Comparison of ENCODE assay signal across 18 cellular contexts in the genomic region with DNA sequence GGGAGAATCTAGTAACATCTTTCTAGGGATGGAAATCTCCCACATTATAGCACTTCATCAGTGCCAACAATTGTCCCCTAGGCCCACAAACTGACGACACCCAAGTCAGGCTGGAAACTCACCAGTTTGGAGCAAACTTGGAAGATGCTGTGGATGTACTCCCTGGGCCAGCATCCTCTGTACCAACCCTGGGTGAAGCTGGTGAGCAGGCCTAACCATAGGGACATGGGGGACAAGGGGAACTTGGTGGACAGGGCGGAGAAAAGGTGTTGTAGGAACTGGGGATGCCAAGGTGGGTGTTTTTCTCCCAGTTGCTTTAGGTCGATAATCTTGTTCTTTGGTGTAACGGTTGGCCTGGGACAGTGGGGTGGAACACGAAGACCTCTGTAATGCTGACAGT. TPM values are rescaled to one million over a fixed set of nuclear protein-coding genes. Genes with fewer than 3 reads are reported as not detected.
DNase-seq lines count a peak whose midpoint lies in the region; ATAC-seq, FAIRE-seq and TF ChIP-seq lines count a peak whose summit lies in the region.
"Had no signal": no experiment of that assay in that cellular context is flagged by ENCODE, and none has a peak within 500 bp of the region (broad histone marks: within the 10 kb centered on the region; RNA-seq: fewer than 3 reads in every experiment).

No MANE protein-coding gene starts in this region.

- no peak for ATAC-seq in activated naive CD4-positive, alpha-beta T cell treated with anti-CD3 and anti-CD28 coated beads, Interleukin-2, amount 50 U/mL, for 72 hours
- ATAC-seq in activated B cell treated with CpG ODN at 0.5 μM for 24 hours (ENCODE audit: low read depth) (no peak), HepG2 (no peak), aorta (ENCODE audit: low FRiP score) (peak; percentile 19), HG03442 (IDR thresholded peaks at IDR 0.05; ENCODE audit: unreplicated experiment) (no peak), WTC11 (no peak)
- ATAC-seq: Panc1, Right ventricle myocardium inferior had no signal

- in situ Hi-C loops in HepG2 (cut with HindIII; ENCODE audit: extremely low pct_ligation_motif_present, low pct_unique_long_range_greater_than_20kb), result no loop called here

- TF ChIP-seq RAD21 in HepG2 (CRISPR knock-in tag; IDR thresholded peaks at IDR 0.05), result no peak

- H3K27me3 ChIP-seq in HepG2 (ENCODE audit: control insufficient read depth in 1 of 2, insufficient read depth in 2 of 2, low read length in 2 of 2), result no peaks in the 10 kb centered on the region
- H3K27me3 ChIP-seq in aorta (ENCODE audit: control insufficient read depth in 1 of 2, insufficient read depth in 2 of 2, low read length in 1 of 2), result no peaks in the 10 kb centered on the region

- BruUV-seq in HepG2 (replicated peaks; lab: Mats Ljungman, UMichigan), result no TSS peak

- H3K9me3 ChIP-seq in HepG2 (ENCODE audit: low read length) (no peaks in the 10 kb centered on the region), aorta (ENCODE audit: control insufficient read depth, low read length) (no peaks in the 10 kb centered on the region)

- H3K79me2 ChIP-seq in HepG2 (ENCODE audit: insufficient read depth, low read length), result no peaks in the 10 kb centered on the region

- intact Hi-C loops in activated naive CD4-positive, alpha-beta T cell treated with anti-CD3 and anti-CD28 coated beads for 36 hours (cut with micrococcal nuclease), result no loop called here
- intact Hi-C loops in activated B cell treated with CpG ODN at 0.5 μM for 24 hours (cut with micrococcal nuclease), result no loop called here
- intact Hi-C loops in HepG2 (cut with micrococcal nuclease; ENCODE audit: unreplicated experiment), result no loop called here
- intact Hi-C loops in aorta (cut with DNase I), result no loop called here

- H3K36me3 ChIP-seq in HepG2 (replicated peaks in 1 of 2; ENCODE audit: control insufficient read depth in 1 of 2, insufficient read depth in 2 of 2, low read length in 2 of 2), result peaks cover 32 to 81% of the 10 kb centered on the region in 2 experiments
- peaks cover 6 to 10% of the 10 kb centered on the region in 2 donors for H3K36me3 ChIP-seq in aorta (ENCODE audit: control insufficient read depth in 1 of 2, insufficient read depth in 2 of 2, low read length in 1 of 2)

- TF ChIP-seq CTCF in activated B cell treated with CpG ODN at 0.5 μM for 24 hours (IDR thresholded peaks at IDR 0.05), result no peak
- no peak for TF ChIP-seq CTCF in HepG2 (CRISPR knock-in tag; IDR thresholded peaks at IDR 0.05)
- TF ChIP-seq CTCF in WTC11 (IDR thresholded peaks at IDR 0.05), result no peak

- TF ChIP-seq EP300 in HepG2 (IDR thresholded peaks at IDR 0.05; ENCODE audit: low read depth in 2 of 2, low read length in 2 of 2), result no peak
- TF ChIP-seq EP300 in HepG2 (CRISPR knock-in tag; IDR thresholded peaks at IDR 0.05; ENCODE audit: borderline replicate concordance), result no peak

- H3K4me3 ChIP-seq in HepG2 (replicated peaks in 1 of 3; ENCODE audit: insufficient read depth in 1 of 3, low read depth in 2 of 3, low read length in 3 of 3), result no peak overlapping the region
- no peak overlapping the region for H3K4me3 ChIP-seq in aorta (ENCODE audit: low read length in 2 of 2)

- no peaks in the 10 kb centered on the region for H4K20me1 ChIP-seq in HepG2 (ENCODE audit: insufficient read depth, low read length)

- POLR2A ChIA-PET in activated B cell treated with CpG ODN at 0.5 μM for 24 hours (lab: Charles Lee) (no interaction called here), HepG2 (lab: Yijun Ruan, JAX) (no interaction called here), WTC11 (lab: Charles Lee) (no interaction called here)

- WGBS in HepG2 (ENCODE audit: low lambda C conversion rate), result 96% methylated on average over 5 of the region's 5 CpGs
- 90 to 95% methylated on average over 5 of the region's 5 CpGs for WGBS in aorta, 2 donors

- H3K27ac ChIP-seq in HepG2 (ENCODE audit: extremely low read length, insufficient read depth, low read length) (no peak overlapping the region), aorta (ENCODE audit: low read depth in 1 of 2, low read length in 2 of 2) (no peak overlapping the region)
- H3K27ac ChIP-seq: KMS-11 had no signal

- H3K4me1 ChIP-seq in HepG2 (ENCODE audit: insufficient read depth, low read length), result no peaks in the 10 kb centered on the region
- no peaks in the 10 kb centered on the region for H3K4me1 ChIP-seq in aorta (ENCODE audit: control insufficient read depth in 1 of 2, insufficient read depth in 2 of 2, low read length in 2 of 2)

- TF ChIP-seq POLR2A in HepG2 (IDR thresholded peaks at IDR 0.05; ENCODE audit: insufficient read depth in 1 of 2, low read depth in 2 of 2, low read length in 2 of 2), result no peak

- DNase-seq in activated naive CD4-positive, alpha-beta T cell treated with anti-CD3 and anti-CD28 coated beads, Interleukin-2, amount 50 U/mL, for 72 hours (ENCODE audit: low spot score in 2 of 2), result no peak
- DNase-seq in activated naive CD4-positive, alpha-beta T cell treated with anti-CD3 and anti-CD28 coated beads for 36 hours, result no peak
- DNase-seq in activated B cell treated with CpG ODN at 0.5 μM for 24 hours (no peak), HepG2 (ENCODE audit: low spot score) (no peak), aorta (no peak), WTC11 (ENCODE audit: low spot score) (no peak)
- DNase-seq: ACHN, AML-193, EL, NCI-H1436 treated with DMSO at 0.1 percent for 48 hours, NCI-H2029 treated with DMSO at 0.1 percent for 48 hours, NCI-H2171 treated with DMSO at 0.1 percent for 48 hours had no signal

- no peaks in the 10 kb centered on the region for H3K27me3 Mint-ChIP-seq in activated naive CD4-positive, alpha-beta T cell treated with anti-CD3 and anti-CD28 coated beads for 36 hours (ENCODE audit: low read depth)
- H3K27me3 Mint-ChIP-seq in activated B cell treated with CpG ODN at 0.5 μM for 24 hours (no peaks in the 10 kb centered on the region), WTC11 (ENCODE audit: low read depth) (no peaks in the 10 kb centered on the region)

- peaks cover 3% of the 10 kb centered on the region for H3K4me1 Mint-ChIP-seq in activated naive CD4-positive, alpha-beta T cell treated with anti-CD3 and anti-CD28 coated beads for 36 hours (ENCODE audit: low read depth)
- no peaks in the 10 kb centered on the region for H3K4me1 Mint-ChIP-seq in activated B cell treated with CpG ODN at 0.5 μM for 24 hours
- no peaks in the 10 kb centered on the region for H3K4me1 Mint-ChIP-seq in WTC11
- H3K4me1 Mint-ChIP-seq: CD14-positive monocyte had no signal

- peak overlapping the region; percentile 31 to 48 for H3K27ac Mint-ChIP-seq in activated naive CD4-positive, alpha-beta T cell treated with anti-CD3 and anti-CD28 coated beads, Interleukin-2, amount 50 U/mL, for 72 hours
- H3K27ac Mint-ChIP-seq in activated naive CD4-positive, alpha-beta T cell treated with anti-CD3 and anti-CD28 coated beads for 36 hours, result no peak overlapping the region
- H3K27ac Mint-ChIP-seq in activated B cell treated with CpG ODN at 0.5 μM for 24 hours (peak overlapping the region; percentile 3), WTC11 (no peak overlapping the region)

- FAIRE-seq in HepG2 (lab: Jason Lieb, UNC), result no peak
- FAIRE-seq: H1 had no signal

- H3K9me3 Mint-ChIP-seq in activated naive CD4-positive, alpha-beta T cell treated with anti-CD3 and anti-CD28 coated beads, Interleukin-2, amount 50 U/mL, for 72 hours, result no peaks in the 10 kb centered on the region
- no peaks in the 10 kb centered on the region for H3K9me3 Mint-ChIP-seq in activated naive CD4-positive, alpha-beta T cell treated with anti-CD3 and anti-CD28 coated beads for 36 hours
- no peaks in the 10 kb centered on the region for H3K9me3 Mint-ChIP-seq in activated B cell treated with CpG ODN at 0.5 μM for 24 hours
- H3K9me3 Mint-ChIP-seq in WTC11, result no peaks in the 10 kb centered on the region
- H3K9me3 Mint-ChIP-seq: CD14-positive monocyte had no signal

- no peak overlapping the region for H2AFZ ChIP-seq in HepG2 (ENCODE audit: low read length)

- no peak overlapping the region for H3K4me2 ChIP-seq in HepG2 (ENCODE audit: low read depth, low read length)
- H3K4me2 ChIP-seq: KMS-11 had no signal

- H3K4me3 Mint-ChIP-seq in activated naive CD4-positive, alpha-beta T cell treated with anti-CD3 and anti-CD28 coated beads for 36 hours, result no peak overlapping the region
- no peak overlapping the region for H3K4me3 Mint-ChIP-seq in activated B cell treated with CpG ODN at 0.5 μM for 24 hours
- H3K4me3 Mint-ChIP-seq in WTC11, result no peak overlapping the region
- H3K4me3 Mint-ChIP-seq: CD14-positive monocyte had no signal

- H3K36me3 Mint-ChIP-seq in activated naive CD4-positive, alpha-beta T cell treated with anti-CD3 and anti-CD28 coated beads, Interleukin-2, amount 50 U/mL, for 72 hours, result peaks cover 0 to 4% of the 10 kb centered on the region in 2 donors
- H3K36me3 Mint-ChIP-seq in activated naive CD4-positive, alpha-beta T cell treated with anti-CD3 and anti-CD28 coated beads for 36 hours (ENCODE audit: low read depth), result peaks cover 33% of the 10 kb centered on the region
- H3K36me3 Mint-ChIP-seq in activated B cell treated with CpG ODN at 0.5 μM for 24 hours (ENCODE audit: low read depth), result peaks cover 97% of the 10 kb centered on the region
- peaks cover 47% of the 10 kb centered on the region for H3K36me3 Mint-ChIP-seq in WTC11

- H3K9ac ChIP-seq in HepG2 (ENCODE audit: insufficient read depth, low read depth, low read length), result no peak overlapping the region
- H3K9ac ChIP-seq: KMS-11 had no signal

- CTCF ChIA-PET in activated naive CD4-positive, alpha-beta T cell treated with anti-CD3 and anti-CD28 coated beads for 36 hours (lab: Charles Lee), result no interaction called here
- CTCF ChIA-PET in activated B cell treated with CpG ODN at 0.5 μM for 24 hours (lab: Charles Lee), result no interaction called here
- CTCF ChIA-PET in HepG2 (lab: Yijun Ruan, JAX; ENCODE audit: low intra/inter-chr PET ratio, low total read pairs), result no interaction called here
- CTCF ChIA-PET in WTC11 (lab: Charles Lee), result no interaction called here

RNA-seq across cellular contexts. Expression of a gene that starts 42.2 kb away (rescaled TPM):
- total RNA-seq in activated naive CD4-positive, alpha-beta T cell treated with anti-CD3 and anti-CD28 coated beads, Interleukin-2, amount 50 U/mL, for 72 hours, result 100 to 1,000 TPM; 100 to 103 TPM
- total RNA-seq in activated naive CD4-positive, alpha-beta T cell treated with anti-CD3 and anti-CD28 coated beads for 36 hours, result 10 to 100 TPM; 77.1 to 78.7 TPM
- total RNA-seq in activated B cell treated with CpG ODN at 0.5 μM for 24 hours (68.5 and 71.1 TPM in 2 replicates), HepG2 (2016; rRNA removed; fragmentation: Illumina TruSeq; extraction: Trizol) (94.8 and 98.8 TPM in 2 replicates), aorta (10 to 100 TPM; 34.4 to 37.2 TPM), WTC11 (2021) (60.4 to 79.2 TPM (median 64.0 TPM) in 3 replicates)
- total RNA-seq in HepG2 (2016; cell fraction: cytosol; rRNA removed; fragmentation: Illumina TruSeq; extraction: Trizol; ENCODE audit: low read depth), result 58.6 and 75.0 TPM in 2 replicates
- 87.5 and 109 TPM in 2 replicates for total RNA-seq in HepG2 (2016; cell fraction: insoluble cytoplasmic fraction; rRNA removed; fragmentation: Illumina TruSeq; extraction: Trizol)
- 55.1 and 58.3 TPM in 2 replicates for total RNA-seq in HepG2 (2016; cell fraction: membrane; rRNA removed; fragmentation: Illumina TruSeq; extraction: Trizol)
- 52.6 and 55.8 TPM in 2 replicates for total RNA-seq in HepG2 (2016; cell fraction: nucleus; rRNA removed; fragmentation: Illumina TruSeq; extraction: Trizol)
- polyA plus RNA-seq in HepG2 (2011; rRNA removed) (39.1 and 59.0 TPM in 2 replicates), aorta (10 to 100 TPM; 45.2 to 58.2 TPM)
- polyA plus RNA-seq in HepG2 (2011; cell fraction: cytosol; rRNA removed), result 41.9 and 50.0 TPM in 2 replicates
- 16.2 and 19.6 TPM in 2 replicates for polyA plus RNA-seq in HepG2 (2011; cell fraction: nucleus; rRNA removed)
- polyA plus RNA-seq in HepG2 (2012), result 50.6 and 61.7 TPM in 2 replicates
- 44.0 and 51.8 TPM in 2 replicates for polyA plus RNA-seq in HepG2 (2016; cell fraction: cytosol; fragmentation: Illumina TruSeq; extraction: Trizol; ENCODE audit: low read depth)
- polyA plus RNA-seq in HepG2 (2016; cell fraction: insoluble cytoplasmic fraction; fragmentation: Illumina TruSeq; extraction: Trizol; ENCODE audit: low read depth), result 98.2 and 115 TPM in 2 replicates
- 42.6 and 42.8 TPM in 2 replicates for polyA plus RNA-seq in HepG2 (2016; cell fraction: membrane; fragmentation: Illumina TruSeq; extraction: Trizol; ENCODE audit: low read depth)
- polyA plus RNA-seq in HepG2 (2016; cell fraction: nucleus; fragmentation: Illumina TruSeq; extraction: Trizol; ENCODE audit: insufficient read depth, low read depth), result 76.3 and 79.7 TPM in 2 replicates
- 28.2 and 51.0 TPM in 2 replicates for polyA minus RNA-seq in HepG2 (2011; rRNA and poly(A)+ RNA removed; ENCODE audit: low replicate concordance)
- polyA minus RNA-seq in HepG2 (2011; cell fraction: cytosol; rRNA and poly(A)+ RNA removed), result 38.0 and 41.7 TPM in 2 replicates
- polyA minus RNA-seq in HepG2 (2011; cell fraction: nucleus; rRNA and poly(A)+ RNA removed), result 37.7 and 41.8 TPM in 2 replicates

RNA-seq across cellular contexts. Expression of a gene that starts 48.0 kb away (rescaled TPM):
- 10 to 100 TPM; 36.5 to 49.5 TPM for total RNA-seq in activated naive CD4-positive, alpha-beta T cell treated with anti-CD3 and anti-CD28 coated beads, Interleukin-2, amount 50 U/mL, for 72 hours
- 10 to 100 TPM; 28.1 to 29.0 TPM for total RNA-seq in activated naive CD4-positive, alpha-beta T cell treated with anti-CD3 and anti-CD28 coated beads for 36 hours
- total RNA-seq in activated B cell treated with CpG ODN at 0.5 μM for 24 hours (46.4 and 53.6 TPM in 2 replicates), HepG2 (2016; rRNA removed; fragmentation: Illumina TruSeq; extraction: Trizol) (12.3 and 14.0 TPM in 2 replicates), aorta (10 to 100 TPM; 32.0 to 34.9 TPM), WTC11 (2021) (19.7 to 23.6 TPM (median 22.8 TPM) in 3 replicates)
- total RNA-seq in HepG2 (2016; cell fraction: cytosol; rRNA removed; fragmentation: Illumina TruSeq; extraction: Trizol; ENCODE audit: low read depth), result 7.3 TPM in 2 replicates
- total RNA-seq in HepG2 (2016; cell fraction: insoluble cytoplasmic fraction; rRNA removed; fragmentation: Illumina TruSeq; extraction: Trizol), result 9.2 and 11.4 TPM in 2 replicates
- total RNA-seq in HepG2 (2016; cell fraction: membrane; rRNA removed; fragmentation: Illumina TruSeq; extraction: Trizol), result 8.2 and 8.4 TPM in 2 replicates
- 14.1 and 16.0 TPM in 2 replicates for total RNA-seq in HepG2 (2016; cell fraction: nucleus; rRNA removed; fragmentation: Illumina TruSeq; extraction: Trizol)
- polyA plus RNA-seq in HepG2 (2011; rRNA removed) (11.9 and 15.1 TPM in 2 replicates), aorta (10 to 100 TPM; 12.6 to 13.5 TPM)
- 9.5 and 9.7 TPM in 2 replicates for polyA plus RNA-seq in HepG2 (2011; cell fraction: cytosol; rRNA removed)
- 18.6 and 26.1 TPM in 2 replicates for polyA plus RNA-seq in HepG2 (2011; cell fraction: nucleus; rRNA removed)
- 13.8 and 16.8 TPM in 2 replicates for polyA plus RNA-seq in HepG2 (2012)
- polyA plus RNA-seq in HepG2 (2016; cell fraction: cytosol; fragmentation: Illumina TruSeq; extraction: Trizol; ENCODE audit: low read depth), result 2.1 and 2.2 TPM in 2 replicates
- 14.9 and 16.1 TPM in 2 replicates for polyA plus RNA-seq in HepG2 (2016; cell fraction: insoluble cytoplasmic fraction; fragmentation: Illumina TruSeq; extraction: Trizol; ENCODE audit: low read depth)
- polyA plus RNA-seq in HepG2 (2016; cell fraction: membrane; fragmentation: Illumina TruSeq; extraction: Trizol; ENCODE audit: low read depth), result 4.8 and 5.1 TPM in 2 replicates
- polyA plus RNA-seq in HepG2 (2016; cell fraction: nucleus; fragmentation: Illumina TruSeq; extraction: Trizol; ENCODE audit: insufficient read depth, low read depth), result 39.1 and 47.3 TPM in 2 replicates
- polyA minus RNA-seq in HepG2 (2011; rRNA and poly(A)+ RNA removed; ENCODE audit: low replicate concordance), result 22.1 and 23.5 TPM in 2 replicates
- 10.5 and 14.5 TPM in 2 replicates for polyA minus RNA-seq in HepG2 (2011; cell fraction: cytosol; rRNA and poly(A)+ RNA removed)
- polyA minus RNA-seq in HepG2 (2011; cell fraction: nucleus; rRNA and poly(A)+ RNA removed), result 26.1 and 28.6 TPM in 2 replicates

RNA-seq across cellular contexts. Expression of a gene that starts 54.7 kb away (rescaled TPM):
- 100 to 1,000 TPM; 259 to 290 TPM for total RNA-seq in activated naive CD4-positive, alpha-beta T cell treated with anti-CD3 and anti-CD28 coated beads, Interleukin-2, amount 50 U/mL, for 72 hours
- total RNA-seq in activated naive CD4-positive, alpha-beta T cell treated with anti-CD3 and anti-CD28 coated beads for 36 hours, result 100 to 1,000 TPM; 147 to 155 TPM
- 110 and 126 TPM in 2 replicates for total RNA-seq in activated B cell treated with CpG ODN at 0.5 μM for 24 hours
- 6.2 and 20.5 TPM in 2 replicates for total RNA-seq in HepG2 (2016; rRNA removed; fragmentation: Illumina TruSeq; extraction: Trizol)
- 12.0 and 12.8 TPM in 2 replicates for total RNA-seq in HepG2 (2016; cell fraction: cytosol; rRNA removed; fragmentation: Illumina TruSeq; extraction: Trizol; ENCODE audit: low read depth)
- total RNA-seq in HepG2 (2016; cell fraction: insoluble cytoplasmic fraction; rRNA removed; fragmentation: Illumina TruSeq; extraction: Trizol), result 5.1 and 23.0 TPM in 2 replicates
- total RNA-seq in HepG2 (2016; cell fraction: membrane; rRNA removed; fragmentation: Illumina TruSeq; extraction: Trizol), result 9.4 and 10.5 TPM in 2 replicates
- 29.9 and 34.8 TPM in 2 replicates for total RNA-seq in HepG2 (2016; cell fraction: nucleus; rRNA removed; fragmentation: Illumina TruSeq; extraction: Trizol)
- polyA plus RNA-seq in HepG2 (2011; rRNA removed), result 40.1 and 47.1 TPM in 2 replicates
- polyA plus RNA-seq in HepG2 (2011; cell fraction: cytosol; rRNA removed), result 10.2 and 16.0 TPM in 2 replicates
- polyA plus RNA-seq in HepG2 (2011; cell fraction: nucleus; rRNA removed), result 348 and 418 TPM in 2 replicates
- 24.6 and 25.8 TPM in 2 replicates for polyA plus RNA-seq in HepG2 (2012)
- polyA plus RNA-seq in HepG2 (2016; cell fraction: cytosol; fragmentation: Illumina TruSeq; extraction: Trizol; ENCODE audit: low read depth), result 1.7 and 2.7 TPM in 2 replicates
- 4.5 and 5.0 TPM in 2 replicates for polyA plus RNA-seq in HepG2 (2016; cell fraction: insoluble cytoplasmic fraction; fragmentation: Illumina TruSeq; extraction: Trizol; ENCODE audit: low read depth)
- polyA plus RNA-seq in HepG2 (2016; cell fraction: membrane; fragmentation: Illumina TruSeq; extraction: Trizol; ENCODE audit: low read depth), result 3.1 and 3.2 TPM in 2 replicates
- polyA plus RNA-seq in HepG2 (2016; cell fraction: nucleus; fragmentation: Illumina TruSeq; extraction: Trizol; ENCODE audit: insufficient read depth, low read depth), result 84.2 and 91.0 TPM in 2 replicates
- polyA minus RNA-seq in HepG2 (2011; rRNA and poly(A)+ RNA removed; ENCODE audit: low replicate concordance), result 27.1 and 44.8 TPM in 2 replicates
- polyA minus RNA-seq in HepG2 (2011; cell fraction: cytosol; rRNA and poly(A)+ RNA removed), result 6.7 and 7.4 TPM in 2 replicates
- polyA minus RNA-seq in HepG2 (2011; cell fraction: nucleus; rRNA and poly(A)+ RNA removed), result 93.3 and 102 TPM in 2 replicates
- total RNA-seq in aorta, result 10 to 100 TPM; 25.7 to 50.3 TPM
- 100 to 1,000 TPM in 1 of 2 donors, 10 to 100 TPM in 1; 17.5 to 116 TPM for polyA plus RNA-seq in aorta
- total RNA-seq in WTC11 (2021), result 37.9 to 43.6 TPM (median 38.7 TPM) in 3 replicates

Comparison
In these comparisons a context has a peak if more than half of its experiments do, and no peak if none do; other contexts are left out.
1. H3K27ac Mint-ChIP-seq: peak in activated naive CD4-positive, alpha-beta T cell treated with anti-CD3 and anti-CD28 coated beads, Interleukin-2, amount 50 U/mL, for 72 hours (2 of 2) and activated B cell treated with CpG ODN at 0.5 μM for 24 hours (single experiment); none in activated naive CD4-positive, alpha-beta T cell treated with anti-CD3 and anti-CD28 coated beads for 36 hours (single experiment) and WTC11 (single experiment).